In genomic region chrX:104288961-104289360, GRCh38 we compare ENCODE assay signal across 27 cellular contexts. TPM values are rescaled to one million over a fixed set of nuclear protein-coding genes. Genes with fewer than 3 reads are reported as not detected.
"Had no signal": no experiment of that assay in that cellular context is flagged by ENCODE, and none has a peak within 500 bp of the region (broad histone marks: within the 10 kb centered on the region; RNA-seq: fewer than 3 reads in every experiment).

No MANE protein-coding gene starts in this region.

- DNase-seq: activated B cell treated with CpG ODN at 0.5 μM for 24 hours; activated CD4-positive, alpha-beta T cell treated with anti-CD3 and anti-CD28 coated beads for 36 hours; activated CD4-positive, alpha-beta T cell treated with anti-CD3 and anti-CD28 coated beads, Interleukin-2, amount 50 U/mL, for 4 hours; activated gamma-delta T cell; activated naive CD4-positive, alpha-beta T cell treated with anti-CD3 and anti-CD28 coated beads, Interleukin-2, amount 50 U/mL, for 16 hours; activated naive CD8-positive, alpha-beta T cell treated with anti-CD3 and anti-CD28 coated beads, Interleukin-2, amount 50 U/mL, for 24 hours; body of pancreas; foreskin keratinocyte; left ventricle myocardium superior; mammary epithelial cell; nephron progenitor cell; nucleus accumbens; right cardiac atrium; stimulated activated CD4-positive, alpha-beta T cell treated with anti-CD3 and anti-CD28 coated beads, Interleukin-12 subunit alpha, Interleukin-12 subunit beta, amount 100 ng/mL, for 4 hours; stimulated activated CD4-positive, alpha-beta T cell treated with anti-CD3 and anti-CD28 coated beads, Interleukin-4, amount 100 ng/mL, for 4 hours; stimulated activated naive CD8-positive, alpha-beta T cell treated with anti-CD3 and anti-CD28 coated beads, Interleukin-15, amount 100 ng/mL, for 72 hours; T1000; tibial artery had no signal

- ATAC-seq: activated CD4-positive, alpha-beta T cell treated with anti-CD3 and anti-CD28 coated beads for 36 hours; activated naive CD8-positive, alpha-beta T cell treated with anti-CD3 and anti-CD28 coated beads, Interleukin-2, amount 50 U/mL, for 24 hours; body of pancreas; foreskin keratinocyte; left ventricle myocardium superior; right cardiac atrium; stimulated activated naive CD8-positive, alpha-beta T cell treated with anti-CD3 and anti-CD28 coated beads, Interleukin-15, amount 100 ng/mL, for 72 hours had no signal

- H2AFZ ChIP-seq: hepatocyte, parathyroid adenoma had no signal

- H3K27me3 ChIP-seq: body of pancreas, foreskin keratinocyte, hepatocyte, tibial artery had no signal

- H3K79me2 ChIP-seq: hepatocyte, parathyroid adenoma had no signal

- H3K27ac Mint-ChIP-seq: activated B cell treated with CpG ODN at 0.5 μM for 24 hours; activated CD4-positive, alpha-beta T cell treated with anti-CD3 and anti-CD28 coated beads for 36 hours; activated naive CD8-positive, alpha-beta T cell treated with anti-CD3 and anti-CD28 coated beads, Interleukin-2, amount 50 U/mL, for 24 hours; nephron progenitor cell; stimulated activated naive CD8-positive, alpha-beta T cell treated with anti-CD3 and anti-CD28 coated beads, Interleukin-15, amount 100 ng/mL, for 72 hours; T-helper 1 cell treated with Interleukin-12 subunit alpha and Interleukin-12 subunit beta and Interleukin-4 antibody, amounts not matched to agents 30 μg/mL and 1 μg/mL, for 36 hours had no signal

- H3K4me2 ChIP-seq: hepatocyte had no signal

- H3K4me1 ChIP-seq: body of pancreas, foreskin keratinocyte, parathyroid adenoma had no signal

- H3K9me3 Mint-ChIP-seq: activated B cell treated with CpG ODN at 0.5 μM for 24 hours; activated naive CD8-positive, alpha-beta T cell treated with anti-CD3 and anti-CD28 coated beads, Interleukin-2, amount 50 U/mL, for 24 hours; stimulated activated naive CD8-positive, alpha-beta T cell treated with anti-CD3 and anti-CD28 coated beads, Interleukin-15, amount 100 ng/mL, for 72 hours; T-helper 1 cell treated with Interleukin-12 subunit alpha and Interleukin-12 subunit beta and Interleukin-4 antibody, amounts not matched to agents 30 μg/mL and 1 μg/mL, for 36 hours had no signal

- H3K9me3 ChIP-seq: body of pancreas, tibial artery had no signal

- H3K4me3 ChIP-seq: body of pancreas, hepatocyte, tibial artery had no signal

- H3K27ac ChIP-seq: body of pancreas, foreskin keratinocyte, hepatocyte, parathyroid adenoma, tibial artery had no signal

- H3K36me3 ChIP-seq: tibial artery had no signal

- H3K9ac ChIP-seq: parathyroid adenoma had no signal

- H3K4me1 Mint-ChIP-seq: activated B cell treated with CpG ODN at 0.5 μM for 24 hours; activated CD4-positive, alpha-beta T cell treated with anti-CD3 and anti-CD28 coated beads for 36 hours; activated naive CD8-positive, alpha-beta T cell treated with anti-CD3 and anti-CD28 coated beads, Interleukin-2, amount 50 U/mL, for 24 hours; stimulated activated naive CD8-positive, alpha-beta T cell treated with anti-CD3 and anti-CD28 coated beads, Interleukin-15, amount 100 ng/mL, for 72 hours had no signal

- H3K4me3 Mint-ChIP-seq: activated B cell treated with CpG ODN at 0.5 μM for 24 hours; activated CD4-positive, alpha-beta T cell treated with anti-CD3 and anti-CD28 coated beads for 36 hours; activated naive CD8-positive, alpha-beta T cell treated with anti-CD3 and anti-CD28 coated beads, Interleukin-2, amount 50 U/mL, for 24 hours; nephron progenitor cell; stimulated activated naive CD8-positive, alpha-beta T cell treated with anti-CD3 and anti-CD28 coated beads, Interleukin-15, amount 100 ng/mL, for 72 hours; T-helper 1 cell treated with Interleukin-12 subunit alpha and Interleukin-12 subunit beta and Interleukin-4 antibody, amounts not matched to agents 30 μg/mL and 1 μg/mL, for 36 hours had no signal

RNA-seq across cellular contexts. Expression of gene ESX1, which starts 34.2 kb away (rescaled TPM):
- total RNA-seq: activated B cell treated with CpG ODN at 0.5 μM for 24 hours; activated CD4-positive, alpha-beta T cell treated with anti-CD3 and anti-CD28 coated beads for 36 hours; body of pancreas; cardiac septum; chondrocyte; epithelial cell of proximal tubule; foreskin keratinocyte; hepatocyte; left ventricle myocardium superior; pulmonary artery endothelial cell; right cardiac atrium; skeletal muscle tissue; ureter had no signal
- polyA plus RNA-seq: foreskin keratinocyte, hepatocyte, mammary epithelial cell, right cardiac atrium had no signal
